In genomic region chr9:27092496-27092895, GRCh38 we compare ENCODE assay signal across 8 cellular contexts. TPM values are rescaled to one million over a fixed set of nuclear protein-coding genes. Genes with fewer than 3 reads are reported as not detected.
"Had no signal": no experiment of that assay in that cellular context is flagged by ENCODE, and none has a peak within 500 bp of the region (broad histone marks: within the 10 kb centered on the region; RNA-seq: fewer than 3 reads in every experiment).

No MANE protein-coding gene starts in this region.

RNA-seq across cellular contexts. Expression of gene TEK, which starts 16.5 kb away (rescaled TPM):
- total RNA-seq: activated naive CD4-positive, alpha-beta T cell treated with anti-CD3 and anti-CD28 coated beads for 36 hours; activated naive CD4-positive, alpha-beta T cell treated with anti-CD3 and anti-CD28 coated beads, Interleukin-2, amount 50 U/mL, for 72 hours; activated naive CD8-positive, alpha-beta T cell treated with anti-CD3 and anti-CD28 coated beads for 36 hours; activated naive CD8-positive, alpha-beta T cell treated with anti-CD3 and anti-CD28 coated beads, Interleukin-2, amount 10 ng/mL, durations not matched to agents 7 days and 5 days; activated T-cell treated with anti-CD3 and anti-CD28 coated beads, Interleukin-2, amount 50 U/mL, for 72 hours; activated T-helper 1 cell treated with anti-CD3 and anti-CD28 coated beads, Interleukin-12 subunit alpha, Interleukin-12 subunit beta, Interleukin-2, Interleukin-4 antibody, amounts not matched to agents 30 ng/mL and 10 ng/mL and 1 ng/mL, durations not matched to agents 14 hours and 24 hours and 36 hours; activated T-helper 17 cell treated with anti-CD3 and anti-CD28 coated beads, Interleukin-2, amount 50 U/mL, for 72 hours; activated T-helper 2 cell treated with anti-CD3 and anti-CD28 coated beads, Interferon-gamma antibody, Interleukin-2, Interleukin-4, amounts not matched to agents 10 μg/mL and 5 μg/mL and 100 μg/mL, durations not matched to agents 14 hours and 24 hours and 36 hours had no signal
